ENCODE assay signal across 18 cellular contexts in the genomic region with DNA sequence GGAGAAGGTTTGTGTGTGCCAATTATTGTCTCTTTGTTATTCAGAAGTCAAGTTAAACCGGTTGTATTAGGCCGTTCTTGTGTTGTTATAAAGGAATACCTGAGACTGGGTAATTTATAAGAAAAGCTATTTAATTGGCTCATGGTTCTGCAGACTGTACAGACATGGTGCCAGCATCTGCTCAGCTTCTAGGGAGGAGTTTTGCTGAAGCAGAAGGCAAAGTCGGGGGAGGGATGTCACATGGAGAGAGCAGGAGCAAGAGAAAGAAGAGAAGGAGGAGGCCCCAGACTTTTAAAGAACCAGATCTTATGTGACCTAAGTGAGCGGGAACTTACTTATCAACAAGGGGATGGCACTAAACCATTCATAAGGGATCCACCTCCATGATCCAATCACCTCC.
DNase-seq lines count a peak whose midpoint lies in the region; ATAC-seq, FAIRE-seq and TF ChIP-seq lines count a peak whose summit lies in the region.
"Had no signal": no experiment of that assay in that cellular context is flagged by ENCODE, and none has a peak within 500 bp of the region (broad histone marks: within the 10 kb centered on the region; RNA-seq: fewer than 3 reads in every experiment).

No MANE protein-coding gene starts in this region.

- TF ChIP-seq CTCF in bronchial epithelial cell (IDR thresholded peaks at IDR 0.05; ENCODE audit: insufficient read depth, low read length, severe bottlenecking) (no peak), neural crest cell (conservative IDR thresholded peaks at IDR 0.05) (no peak), heart right ventricle (IDR thresholded peaks at IDR 0.05) (no peak)
- TF ChIP-seq CTCF in activated CD8-positive, alpha-beta T cell treated with anti-CD3 and anti-CD28 coated beads for 36 hours (IDR thresholded peaks at IDR 0.05) = no peak

- no peak overlapping the region for H3K4me2 ChIP-seq in GM23248 (ENCODE audit: unreplicated experiment)

- H3K36me3 Mint-ChIP-seq in neural crest cell (ENCODE audit: low read depth) = peaks cover 4% of the 10 kb centered on the region
- H3K36me3 Mint-ChIP-seq in activated CD8-positive, alpha-beta T cell treated with anti-CD3 and anti-CD28 coated beads for 36 hours (ENCODE audit: low read depth) = no peaks in the 10 kb centered on the region

- peak overlapping the region; percentile 55 for H3K27ac Mint-ChIP-seq in neural crest cell (ENCODE audit: unreplicated experiment)
- no peak overlapping the region for H3K27ac Mint-ChIP-seq in activated CD8-positive, alpha-beta T cell treated with anti-CD3 and anti-CD28 coated beads for 36 hours

- H3K4me1 Mint-ChIP-seq in neural crest cell = no peaks in the 10 kb centered on the region
- no peaks in the 10 kb centered on the region for H3K4me1 Mint-ChIP-seq in activated CD8-positive, alpha-beta T cell treated with anti-CD3 and anti-CD28 coated beads for 36 hours (ENCODE audit: low read depth)

- H3K9me3 Mint-ChIP-seq in neural crest cell = peaks cover 4% of the 10 kb centered on the region
- no peaks in the 10 kb centered on the region for H3K9me3 Mint-ChIP-seq in activated CD8-positive, alpha-beta T cell treated with anti-CD3 and anti-CD28 coated beads for 36 hours

- CTCF ChIA-PET in activated CD8-positive, alpha-beta T cell treated with anti-CD3 and anti-CD28 coated beads for 36 hours (lab: Charles Lee) = no interaction called here

- H3F3A ChIP-seq in GM23248 (ENCODE audit: insufficient read depth) = no peaks in the 10 kb centered on the region

- H3K36me3 ChIP-seq in GM23248 (ENCODE audit: low read depth) = no peaks in the 10 kb centered on the region
- no peaks in the 10 kb centered on the region for H3K36me3 ChIP-seq in bronchial epithelial cell (ENCODE audit: control insufficient read depth, insufficient read depth, low read length)
- no peaks in the 10 kb centered on the region for H3K36me3 ChIP-seq in heart right ventricle
- H3K36me3 ChIP-seq: HAP-1 had no signal

- no peaks in the 10 kb centered on the region for H4K20me1 ChIP-seq in GM23248 (ENCODE audit: insufficient read depth)

- H3K9me2 ChIP-seq in GM23248 (ENCODE audit: insufficient read depth) = no peaks in the 10 kb centered on the region

- intact Hi-C loops in heart right ventricle (cut with DNase I) = no loop called here
- intact Hi-C loops in activated CD8-positive, alpha-beta T cell treated with anti-CD3 and anti-CD28 coated beads for 36 hours (cut with micrococcal nuclease) = no loop called here

- H3K27me3 ChIP-seq in GM23248 (replicated peaks; ENCODE audit: insufficient read depth) = no peaks in the 10 kb centered on the region
- H3K27me3 ChIP-seq in bronchial epithelial cell (ENCODE audit: control insufficient read depth, insufficient read depth, low read length) = no peaks in the 10 kb centered on the region
- H3K27me3 ChIP-seq in heart right ventricle = no peaks in the 10 kb centered on the region

- POLR2A ChIA-PET in activated CD8-positive, alpha-beta T cell treated with anti-CD3 and anti-CD28 coated beads for 36 hours (lab: Charles Lee) = no interaction called here

- DNase-seq in GM23248 (no peak), NCI-H69 (lab: John Stamatoyannopoulos, UW) (peak; percentile 19), bronchial epithelial cell (ENCODE audit: low read depth) (peak; percentile 5), neural crest cell (ENCODE audit: low read depth, low spot score) (no peak), heart right ventricle (no peak)
- DNase-seq in activated CD8-positive, alpha-beta T cell treated with anti-CD3 and anti-CD28 coated beads for 36 hours = no peak
- DNase-seq: ACHN, COR-L47, DMS53, IMR-90, Karpas-422, MM.1S, NCI-H1105, NCI-H1694, NCI-H510A treated with DMSO at 0.1 percent for 48 hours, SW 1271 had no signal

- no peaks in the 10 kb centered on the region for H3K27me3 Mint-ChIP-seq in neural crest cell (ENCODE audit: low read depth)
- no peaks in the 10 kb centered on the region for H3K27me3 Mint-ChIP-seq in activated CD8-positive, alpha-beta T cell treated with anti-CD3 and anti-CD28 coated beads for 36 hours

- H3K4me1 ChIP-seq in GM23248 (ENCODE audit: insufficient read depth) (no peaks in the 10 kb centered on the region), heart right ventricle (no peaks in the 10 kb centered on the region)
- H3K4me1 ChIP-seq: HAP-1 had no signal

- H3K9me3 ChIP-seq in GM23248 (ENCODE audit: low read depth) (no peaks in the 10 kb centered on the region), heart right ventricle (peaks cover 0 to 20% (median 5%) of the 10 kb centered on the region in 11 donors)
- H3K9me3 ChIP-seq: HAP-1 had no signal

- H3K9ac ChIP-seq in GM23248 = no peak overlapping the region

- H2AFZ ChIP-seq in GM23248 = peak overlapping the region; percentile 60

- WGBS in GM23248 (ENCODE audit: low coverage in 1 of 2, low lambda C conversion rate in 2 of 2, missing lambda C conversion rate in 2 of 2), 2 experiments = 38 to 51% methylated on average over 4 of the region's 4 CpGs
- 76 to 85% methylated on average over 4 of the region's 4 CpGs for WGBS in heart right ventricle, 2 donors

- H3K4me3 Mint-ChIP-seq in neural crest cell = no peak overlapping the region
- no peak overlapping the region for H3K4me3 Mint-ChIP-seq in activated CD8-positive, alpha-beta T cell treated with anti-CD3 and anti-CD28 coated beads for 36 hours

- in situ Hi-C loops in GM23248 (cut with MboI) = no loop called here

- ATAC-seq in heart right ventricle (no peak), HG03139 (IDR thresholded peaks at IDR 0.05; ENCODE audit: unreplicated experiment) (no peak)
- no peak for ATAC-seq in activated CD8-positive, alpha-beta T cell treated with anti-CD3 and anti-CD28 coated beads for 36 hours

- H3K27ac ChIP-seq in GM23248 (no peak overlapping the region), heart right ventricle (no peak overlapping the region)

- H3K79me2 ChIP-seq in GM23248 (ENCODE audit: insufficient read depth) = no peaks in the 10 kb centered on the region

- H3K4me3 ChIP-seq in GM23248 (no peak overlapping the region), bronchial epithelial cell (ENCODE audit: low read depth, low read length) (no peak overlapping the region), heart right ventricle (no peak overlapping the region)
- H3K4me3 ChIP-seq: HAP-1 had no signal

- no peak for FAIRE-seq in bronchial epithelial cell (lab: Jason Lieb, UNC)

Comparison
In these comparisons a context has a peak if more than half of its experiments do, and no peak if none do; other contexts are left out.
1. DNase-seq: peak in NCI-H69 (single experiment) and bronchial epithelial cell (single experiment); none in GM23248 (single experiment), neural crest cell (single experiment), heart right ventricle (0 of 2) and activated CD8-positive, alpha-beta T cell treated with anti-CD3 and anti-CD28 coated beads for 36 hours (single experiment).